Comparison of ENCODE assay signal across 16 cellular contexts in genomic region chr3:108437439-108437838, GRCh38.
A peak's percentile ranks its signal among the peaks of the same experiment; 100 is the strongest.
DNase-seq lines count a peak whose midpoint lies in the region; ATAC-seq and TF ChIP-seq lines count a peak whose summit lies in the region.
"Had no signal": no experiment of that assay in that cellular context is flagged by ENCODE, and none has a peak within 500 bp of the region (broad histone marks: within the 10 kb centered on the region; RNA-seq: fewer than 3 reads in every experiment).

No MANE protein-coding gene starts in this region.

- TF ChIP-seq POLR2A in spleen (IDR thresholded peaks at IDR 0.05) (no peak), tibial nerve (IDR thresholded peaks at IDR 0.05) (no peak)

- intact Hi-C loops in mucosa of descending colon (cut with DNase I, micrococcal nuclease) (no loop called here), spleen (cut with DNase I; ENCODE audit: low total_unique reads) (no loop called here)

- peak; percentile 12; the same call in 1 of the 2 replicates for TF ChIP-seq CTCF in OCI-LY3 (IDR thresholded peaks at IDR 0.05; ENCODE audit: low read depth, low read length)
- TF ChIP-seq CTCF in mucosa of descending colon (IDR thresholded peaks at IDR 0.05) = no peak
- TF ChIP-seq CTCF in spleen (IDR thresholded peaks at IDR 0.05 in 8 of 11, conservative IDR thresholded peaks at IDR 0.05 in 3 of 11) = no peak
- TF ChIP-seq CTCF in osteocyte (IDR thresholded peaks at IDR 0.05) = no peak
- no peak for TF ChIP-seq CTCF in tibial nerve (IDR thresholded peaks at IDR 0.05)

- H3K9me3 ChIP-seq in OCI-LY3 (ENCODE audit: insufficient read depth, low read length) = no peaks in the 10 kb centered on the region
- H3K9me3 ChIP-seq in mucosa of descending colon = peaks cover 8% of the 10 kb centered on the region
- peaks cover 0 to 11% (median 7%) of the 10 kb centered on the region in 8 donors for H3K9me3 ChIP-seq in spleen
- no peaks in the 10 kb centered on the region for H3K9me3 ChIP-seq in tibial nerve

- H3K4me1 ChIP-seq in OCI-LY3 (ENCODE audit: low read length) (no peaks in the 10 kb centered on the region), mucosa of descending colon (ENCODE audit: low read depth) (peaks cover 6% of the 10 kb centered on the region), spleen (no peaks in the 10 kb centered on the region), tibial nerve (peaks cover 0 to 15% (median 0%) of the 10 kb centered on the region in 4 donors)

- H3K9me3 Mint-ChIP-seq in osteocyte (ENCODE audit: unreplicated experiment) = no peaks in the 10 kb centered on the region
- H3K9me3 Mint-ChIP-seq: immature natural killer cell had no signal

- peak; percentile 54 for DNase-seq in DMS53 treated with DMSO at 0.1 percent for 48 hours (lab: John Stamatoyannopoulos, UW; ENCODE audit: unreplicated experiment)
- peak; percentile 95 for DNase-seq in NCI-H146 treated with DMSO at 0.1 percent for 48 hours (lab: John Stamatoyannopoulos, UW; ENCODE audit: unreplicated experiment)
- peak; percentile 63 to 87 (median 73) for DNase-seq in mucosa of descending colon
- no peak for DNase-seq in spleen
- no peak for DNase-seq in osteocyte (ENCODE audit: extremely low spot score, unreplicated experiment)
- DNase-seq in NK-92 treated with Interleukin-12 subunit alpha and Interleukin-12 subunit beta, amount 100 ng/mL, for 24 hours (lab: John Stamatoyannopoulos, UW) = no peak
- DNase-seq in tibial nerve (ENCODE audit: low spot score in 2 of 2) = no peak
- DNase-seq: activated CD4-positive, alpha-beta T cell treated with anti-CD3 and anti-CD28 coated beads for 36 hours; activated naive CD8-positive, alpha-beta T cell treated with anti-CD3 and anti-CD28 coated beads, Interleukin-2, amount 50 U/mL, for 24 hours; activated T-cell treated with anti-CD3 and anti-CD28 coated beads, Interleukin-2, amount 50 U/mL, for 24 hours; cerebellar nuclear complex; H7; immature natural killer cell; IMR-90; T-helper 17 cell had no signal

- H3K27me3 ChIP-seq in OCI-LY3 (ENCODE audit: low read depth, low read length) = no peaks in the 10 kb centered on the region
- no peaks in the 10 kb centered on the region for H3K27me3 ChIP-seq in spleen (replicated peaks in 1 of 7)
- no peaks in the 10 kb centered on the region for H3K27me3 ChIP-seq in tibial nerve

- no peaks in the 10 kb centered on the region for H3K27me3 Mint-ChIP-seq in osteocyte (ENCODE audit: unreplicated experiment)
- H3K27me3 Mint-ChIP-seq: activated naive CD8-positive, alpha-beta T cell treated with anti-CD3 and anti-CD28 coated beads, Interleukin-2, amount 50 U/mL, for 24 hours; activated T-cell treated with anti-CD3 and anti-CD28 coated beads, Interleukin-2, amount 50 U/mL, for 24 hours had no signal

- no peak for TF ChIP-seq EP300 in tibial nerve (IDR thresholded peaks at IDR 0.05)

- H3K79me2 ChIP-seq in OCI-LY3 (ENCODE audit: low read length) = no peaks in the 10 kb centered on the region

- WGBS in spleen, 5 donors = 33 to 85% (median 70%) methylated on average over 3 of the region's 3 CpGs
- WGBS in tibial nerve, 2 donors = 38 to 44% methylated on average over 3 of the region's 3 CpGs

- H3K36me3 ChIP-seq in OCI-LY3 (replicated peaks; ENCODE audit: low read depth, low read length) (no peaks in the 10 kb centered on the region), mucosa of descending colon (ENCODE audit: low read depth) (no peaks in the 10 kb centered on the region), spleen (no peaks in the 10 kb centered on the region), tibial nerve (no peaks in the 10 kb centered on the region)

- H3K36me3 Mint-ChIP-seq in osteocyte (ENCODE audit: unreplicated experiment) = no peaks in the 10 kb centered on the region
- H3K36me3 Mint-ChIP-seq: immature natural killer cell had no signal

- no peak overlapping the region for H2AFZ ChIP-seq in OCI-LY3 (ENCODE audit: low read depth, low read length)

- H4K20me1 ChIP-seq in OCI-LY3 (ENCODE audit: insufficient read depth, low read length) = no peaks in the 10 kb centered on the region

- no peak overlapping the region for H3K9ac ChIP-seq in OCI-LY3 (ENCODE audit: low read length)

- peaks cover 6% of the 10 kb centered on the region for H3K4me1 Mint-ChIP-seq in osteocyte (ENCODE audit: unreplicated experiment)
- H3K4me1 Mint-ChIP-seq: activated CD4-positive, alpha-beta T cell treated with anti-CD3 and anti-CD28 coated beads for 36 hours; activated naive CD8-positive, alpha-beta T cell treated with anti-CD3 and anti-CD28 coated beads, Interleukin-2, amount 50 U/mL, for 24 hours; immature natural killer cell; T-helper 17 cell had no signal

- no peak overlapping the region for H3K27ac ChIP-seq in OCI-LY3 (ENCODE audit: low read length)
- no peak overlapping the region for H3K27ac ChIP-seq in spleen
- no peak overlapping the region for H3K27ac ChIP-seq in tibial nerve

- no peak overlapping the region for H3K4me3 Mint-ChIP-seq in osteocyte (ENCODE audit: unreplicated experiment)
- H3K4me3 Mint-ChIP-seq: activated CD4-positive, alpha-beta T cell treated with anti-CD3 and anti-CD28 coated beads for 36 hours; activated naive CD8-positive, alpha-beta T cell treated with anti-CD3 and anti-CD28 coated beads, Interleukin-2, amount 50 U/mL, for 24 hours; activated T-cell treated with anti-CD3 and anti-CD28 coated beads, Interleukin-2, amount 50 U/mL, for 24 hours; immature natural killer cell; T-helper 17 cell had no signal

- H3K4me3 ChIP-seq in OCI-LY3 (ENCODE audit: low read length) (no peak overlapping the region), mucosa of descending colon (no peak overlapping the region), spleen (no peak overlapping the region), tibial nerve (no peak overlapping the region)

- ATAC-seq in mucosa of descending colon = peak; percentile 81
- ATAC-seq: activated CD4-positive, alpha-beta T cell treated with anti-CD3 and anti-CD28 coated beads for 36 hours; activated naive CD8-positive, alpha-beta T cell treated with anti-CD3 and anti-CD28 coated beads, Interleukin-2, amount 50 U/mL, for 24 hours; T-helper 17 cell had no signal

- H3K27ac Mint-ChIP-seq in osteocyte (ENCODE audit: unreplicated experiment) = no peak overlapping the region
- H3K27ac Mint-ChIP-seq: activated CD4-positive, alpha-beta T cell treated with anti-CD3 and anti-CD28 coated beads for 36 hours; activated naive CD8-positive, alpha-beta T cell treated with anti-CD3 and anti-CD28 coated beads, Interleukin-2, amount 50 U/mL, for 24 hours; activated T-cell treated with anti-CD3 and anti-CD28 coated beads, Interleukin-2, amount 50 U/mL, for 24 hours; immature natural killer cell; T-helper 17 cell had no signal

- no peak overlapping the region for H3K4me2 ChIP-seq in OCI-LY3 (ENCODE audit: low read length)

Comparison
In these comparisons a context has a peak if more than half of its experiments do, and no peak if none do; other contexts are left out.
1. DNase-seq: peak in DMS53 treated with DMSO at 0.1 percent for 48 hours (single experiment), NCI-H146 treated with DMSO at 0.1 percent for 48 hours (single experiment) and mucosa of descending colon (3 of 3); none in spleen (single experiment), osteocyte (single experiment), NK-92 treated with Interleukin-12 subunit alpha and Interleukin-12 subunit beta, amount 100 ng/mL, for 24 hours (single experiment) and tibial nerve (0 of 2).